17 cellular contexts compared by ENCODE assay signal in genomic region chr20:34060970-34061369, GRCh38. TPM values are rescaled to one million over a fixed set of nuclear protein-coding genes. Genes with fewer than 3 reads are reported as not detected.
DNase-seq lines count a peak whose midpoint lies in the region; ATAC-seq lines count a peak whose summit lies in the region.
"Had no signal": no experiment of that assay in that cellular context is flagged by ENCODE, and none has a peak within 500 bp of the region (broad histone marks: within the 10 kb centered on the region; RNA-seq: fewer than 3 reads in every experiment).

No MANE protein-coding gene starts in this region.

- ATAC-seq in activated T-helper 17 cell treated with anti-CD3 and anti-CD28 coated beads, Interleukin-2, amount 50 U/mL, for 72 hours (replicated peaks) = no peak
- ATAC-seq in naive B cell (ENCODE audit: low read depth in 2 of 2) (no peak), GM18511 (IDR thresholded peaks at IDR 0.05; ENCODE audit: unreplicated experiment) (no peak), GM18873 (IDR thresholded peaks at IDR 0.05; ENCODE audit: low FRiP score, unreplicated experiment) (no peak)

- H3K4me3 Mint-ChIP-seq in activated naive CD4-positive, alpha-beta T cell treated with anti-CD3 and anti-CD28 coated beads, Interleukin-2, amount 50 U/mL, for 24 hours = no peak overlapping the region
- H3K4me3 Mint-ChIP-seq in activated T-helper 17 cell treated with anti-CD3 and anti-CD28 coated beads, Interleukin-2, amount 50 U/mL, for 72 hours = no peak overlapping the region
- H3K4me3 Mint-ChIP-seq in naive B cell = no peak overlapping the region
- H3K4me3 Mint-ChIP-seq: H9 had no signal

- H3K9me3 Mint-ChIP-seq in activated naive CD4-positive, alpha-beta T cell treated with anti-CD3 and anti-CD28 coated beads, Interleukin-2, amount 50 U/mL, for 24 hours = no peaks in the 10 kb centered on the region
- no peaks in the 10 kb centered on the region for H3K9me3 Mint-ChIP-seq in activated T-helper 17 cell treated with anti-CD3 and anti-CD28 coated beads, Interleukin-2, amount 50 U/mL, for 72 hours
- no peaks in the 10 kb centered on the region for H3K9me3 Mint-ChIP-seq in naive B cell
- H3K9me3 Mint-ChIP-seq: H9 had no signal

- DNase-seq in activated naive CD4-positive, alpha-beta T cell treated with anti-CD3 and anti-CD28 coated beads, Interleukin-2, amount 50 U/mL, for 16 hours = no peak
- DNase-seq in naive B cell (no peak), MV-4-11 (lab: John Stamatoyannopoulos, UW) (no peak)
- DNase-seq: ACHN, DMS 273 treated with DMSO at 0.1 percent for 48 hours, H9, MM.1S, NCI-H1417, NCI-H1930, NCI-H2171, NCI-H446 treated with DMSO at 0.1 percent for 48 hours, NCI-H748 treated with DMSO at 0.1 percent for 48 hours, PC-9 had no signal

- H3K27me3 Mint-ChIP-seq in activated naive CD4-positive, alpha-beta T cell treated with anti-CD3 and anti-CD28 coated beads, Interleukin-2, amount 50 U/mL, for 24 hours = no peaks in the 10 kb centered on the region
- no peaks in the 10 kb centered on the region for H3K27me3 Mint-ChIP-seq in activated T-helper 17 cell treated with anti-CD3 and anti-CD28 coated beads, Interleukin-2, amount 50 U/mL, for 72 hours
- H3K27me3 Mint-ChIP-seq in naive B cell = no peaks in the 10 kb centered on the region

- peak overlapping the region; percentile 33 for H3K27ac Mint-ChIP-seq in activated naive CD4-positive, alpha-beta T cell treated with anti-CD3 and anti-CD28 coated beads, Interleukin-2, amount 50 U/mL, for 24 hours
- peak overlapping the region; percentile 86 for H3K27ac Mint-ChIP-seq in activated T-helper 17 cell treated with anti-CD3 and anti-CD28 coated beads, Interleukin-2, amount 50 U/mL, for 72 hours
- peak overlapping the region in 4 of 6 donors; percentile 15 to 87 (median 50) for H3K27ac Mint-ChIP-seq in naive B cell

- peaks cover 2% of the 10 kb centered on the region for H3K36me3 Mint-ChIP-seq in activated naive CD4-positive, alpha-beta T cell treated with anti-CD3 and anti-CD28 coated beads, Interleukin-2, amount 50 U/mL, for 24 hours
- peaks cover 30% of the 10 kb centered on the region for H3K36me3 Mint-ChIP-seq in activated T-helper 17 cell treated with anti-CD3 and anti-CD28 coated beads, Interleukin-2, amount 50 U/mL, for 72 hours (ENCODE audit: low read depth)
- H3K36me3 Mint-ChIP-seq in naive B cell = no peaks in the 10 kb centered on the region

- peaks cover 89% of the 10 kb centered on the region for H3K4me1 Mint-ChIP-seq in activated naive CD4-positive, alpha-beta T cell treated with anti-CD3 and anti-CD28 coated beads, Interleukin-2, amount 50 U/mL, for 24 hours
- H3K4me1 Mint-ChIP-seq in activated T-helper 17 cell treated with anti-CD3 and anti-CD28 coated beads, Interleukin-2, amount 50 U/mL, for 72 hours = peaks cover 63% of the 10 kb centered on the region
- H3K4me1 Mint-ChIP-seq in naive B cell = peaks cover 45 to 50% (median 48%) of the 10 kb centered on the region in 3 donors

RNA-seq across cellular contexts. Expression of gene EIF2S2, which starts 51.1 kb away (rescaled TPM):
- total RNA-seq in activated T-helper 17 cell treated with anti-CD3 and anti-CD28 coated beads, Interleukin-2, amount 50 U/mL, for 72 hours = 100 to 1,000 TPM in 1 of 2 donors, 10 to 100 TPM in 1; 64.0 to 107 TPM
- polyA plus RNA-seq in naive B cell (ENCODE audit: low read depth in 6 of 6) = 10 to 100 TPM; 17.5 to 24.6 (median 18.4) TPM

Comparison
In these comparisons a context has a peak if more than half of its experiments do, and no peak if none do; other contexts are left out.
1. H3K27ac Mint-ChIP-seq: peak in every context shown above with its lines; median percentile 86 in activated T-helper 17 cell treated with anti-CD3 and anti-CD28 coated beads, Interleukin-2, amount 50 U/mL, for 72 hours; 50 in naive B cell; 33 in activated naive CD4-positive, alpha-beta T cell treated with anti-CD3 and anti-CD28 coated beads, Interleukin-2, amount 50 U/mL, for 24 hours.